1 cellular context compared by ENCODE assay signal in genomic region chr2:66846887-66847286, GRCh38.
TF ChIP-seq lines count a peak whose summit lies in the region.

No MANE protein-coding gene starts in this region.

TF ChIP-seq in WTC11, 78 proteins besides CTCF, POLR2A, EP300 and RAD21 (continued from another document):
- no peak for TF ChIP-seq PRDM15 (CRISPR knock-in tag; IDR thresholded peaks at IDR 0.05)
- TF ChIP-seq FOXJ3 (CRISPR knock-in tag; IDR thresholded peaks at IDR 0.05; ENCODE audit: borderline replicate concordance), result no peak
- no peak for TF ChIP-seq RELA (CRISPR knock-in tag; IDR thresholded peaks at IDR 0.05; ENCODE audit: borderline replicate concordance)
- TF ChIP-seq SOX15 (CRISPR knock-in tag; IDR thresholded peaks at IDR 0.05), result no peak
- TF ChIP-seq, protein P1, sequence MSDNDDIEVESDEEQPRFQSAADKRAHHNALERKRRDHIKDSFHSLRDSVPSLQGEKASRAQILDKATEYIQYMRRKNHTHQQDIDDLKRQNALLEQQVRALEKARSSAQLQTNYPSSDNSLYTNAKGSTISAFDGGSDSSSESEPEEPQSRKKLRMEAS (CRISPR knock-in tag; IDR thresholded peaks at IDR 0.05), result no peak
